Comparison of ENCODE assay signal across 3 cellular contexts in the genomic region with DNA sequence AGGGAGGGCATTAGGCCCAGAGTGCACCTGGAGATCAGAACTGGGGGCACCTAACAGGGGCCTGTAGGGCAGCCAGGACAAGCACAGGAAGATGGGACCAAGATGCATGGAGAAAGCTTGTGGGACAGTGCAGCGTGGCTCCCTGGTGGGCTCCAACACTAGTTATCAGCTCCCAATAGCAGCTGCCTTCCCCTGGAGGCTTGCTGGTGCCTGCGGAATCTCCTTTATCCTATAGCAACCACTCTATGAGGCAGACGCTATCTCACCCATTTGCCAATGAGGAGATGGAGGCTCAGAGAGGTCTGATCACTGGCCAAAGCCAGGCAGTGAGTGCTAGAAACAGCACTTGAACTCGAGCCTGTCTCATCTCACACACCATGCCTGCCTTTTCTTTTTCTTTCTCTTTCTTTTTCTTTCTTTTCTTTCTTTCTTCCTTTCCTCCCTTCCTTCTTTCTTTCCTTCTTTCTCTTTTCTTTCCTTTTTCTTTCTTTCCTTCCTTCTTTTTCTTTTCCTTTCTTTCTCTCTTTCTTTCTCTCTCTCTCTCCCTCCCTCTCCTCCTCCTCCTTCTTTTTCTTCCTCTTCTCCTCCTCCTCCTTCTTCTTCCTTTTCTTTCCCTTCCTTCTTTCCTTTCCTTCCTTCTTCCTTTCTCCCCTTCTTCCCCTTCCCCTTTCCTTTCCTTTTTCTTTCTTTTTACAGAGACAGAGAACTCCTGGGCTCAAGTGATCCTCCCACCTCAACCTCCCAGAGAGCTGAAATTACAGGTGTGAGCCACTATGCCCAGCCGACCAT.
A peak's percentile ranks its signal among the peaks of the same experiment; 100 is the strongest.
TF ChIP-seq lines count a peak whose summit lies in the region.

No MANE protein-coding gene starts in this region.

TF ChIP-seq in GM23338, 12 proteins besides CTCF, POLR2A, EP300 and RAD21 (continues in another document):
- TF ChIP-seq, protein P1, sequence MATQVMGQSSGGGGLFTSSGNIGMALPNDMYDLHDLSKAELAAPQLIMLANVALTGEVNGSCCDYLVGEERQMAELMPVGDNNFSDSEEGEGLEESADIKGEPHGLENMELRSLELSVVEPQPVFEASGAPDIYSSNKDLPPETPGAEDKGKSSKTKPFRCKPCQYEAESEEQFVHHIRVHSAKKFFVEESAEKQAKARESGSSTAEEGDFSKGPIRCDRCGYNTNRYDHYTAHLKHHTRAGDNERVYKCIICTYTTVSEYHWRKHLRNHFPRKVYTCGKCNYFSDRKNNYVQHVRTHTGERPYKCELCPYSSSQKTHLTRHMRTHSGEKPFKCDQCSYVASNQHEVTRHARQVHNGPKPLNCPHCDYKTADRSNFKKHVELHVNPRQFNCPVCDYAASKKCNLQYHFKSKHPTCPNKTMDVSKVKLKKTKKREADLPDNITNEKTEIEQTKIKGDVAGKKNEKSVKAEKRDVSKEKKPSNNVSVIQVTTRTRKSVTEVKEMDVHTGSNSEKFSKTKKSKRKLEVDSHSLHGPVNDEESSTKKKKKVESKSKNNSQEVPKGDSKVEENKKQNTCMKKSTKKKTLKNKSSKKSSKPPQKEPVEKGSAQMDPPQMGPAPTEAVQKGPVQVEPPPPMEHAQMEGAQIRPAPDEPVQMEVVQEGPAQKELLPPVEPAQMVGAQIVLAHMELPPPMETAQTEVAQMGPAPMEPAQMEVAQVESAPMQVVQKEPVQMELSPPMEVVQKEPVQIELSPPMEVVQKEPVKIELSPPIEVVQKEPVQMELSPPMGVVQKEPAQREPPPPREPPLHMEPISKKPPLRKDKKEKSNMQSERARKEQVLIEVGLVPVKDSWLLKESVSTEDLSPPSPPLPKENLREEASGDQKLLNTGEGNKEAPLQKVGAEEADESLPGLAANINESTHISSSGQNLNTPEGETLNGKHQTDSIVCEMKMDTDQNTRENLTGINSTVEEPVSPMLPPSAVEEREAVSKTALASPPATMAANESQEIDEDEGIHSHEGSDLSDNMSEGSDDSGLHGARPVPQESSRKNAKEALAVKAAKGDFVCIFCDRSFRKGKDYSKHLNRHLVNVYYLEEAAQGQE (IDR thresholded peaks at IDR 0.05; ENCODE audit: unreplicated experiment), result no peak
- TF ChIP-seq NANOG (IDR thresholded peaks at IDR 0.05; ENCODE audit: borderline replicate concordance) (no peak), STAT1 (IDR thresholded peaks at IDR 0.05; ENCODE audit: unreplicated experiment) (no peak), EZH2 (IDR thresholded peaks at IDR 0.05; ENCODE audit: low read depth, unreplicated experiment) (no peak), POLR2AphosphoS5 (IDR thresholded peaks at IDR 0.05; ENCODE audit: low read depth) (no peak), CREB1 (CRISPR knock-in tag; IDR thresholded peaks at IDR 0.05; ENCODE audit: low read depth) (no peak), ZNF114 (CRISPR knock-in tag; IDR thresholded peaks at IDR 0.05) (no peak)
- TF ChIP-seq, protein P2, sequence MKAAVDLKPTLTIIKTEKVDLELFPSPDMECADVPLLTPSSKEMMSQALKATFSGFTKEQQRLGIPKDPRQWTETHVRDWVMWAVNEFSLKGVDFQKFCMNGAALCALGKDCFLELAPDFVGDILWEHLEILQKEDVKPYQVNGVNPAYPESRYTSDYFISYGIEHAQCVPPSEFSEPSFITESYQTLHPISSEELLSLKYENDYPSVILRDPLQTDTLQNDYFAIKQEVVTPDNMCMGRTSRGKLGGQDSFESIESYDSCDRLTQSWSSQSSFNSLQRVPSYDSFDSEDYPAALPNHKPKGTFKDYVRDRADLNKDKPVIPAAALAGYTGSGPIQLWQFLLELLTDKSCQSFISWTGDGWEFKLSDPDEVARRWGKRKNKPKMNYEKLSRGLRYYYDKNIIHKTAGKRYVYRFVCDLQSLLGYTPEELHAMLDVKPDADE (IDR thresholded peaks at IDR 0.05), result no peak

TF ChIP-seq in HEK293, 187 proteins besides CTCF, POLR2A, EP300 and RAD21:
- TF ChIP-seq, protein P3, sequence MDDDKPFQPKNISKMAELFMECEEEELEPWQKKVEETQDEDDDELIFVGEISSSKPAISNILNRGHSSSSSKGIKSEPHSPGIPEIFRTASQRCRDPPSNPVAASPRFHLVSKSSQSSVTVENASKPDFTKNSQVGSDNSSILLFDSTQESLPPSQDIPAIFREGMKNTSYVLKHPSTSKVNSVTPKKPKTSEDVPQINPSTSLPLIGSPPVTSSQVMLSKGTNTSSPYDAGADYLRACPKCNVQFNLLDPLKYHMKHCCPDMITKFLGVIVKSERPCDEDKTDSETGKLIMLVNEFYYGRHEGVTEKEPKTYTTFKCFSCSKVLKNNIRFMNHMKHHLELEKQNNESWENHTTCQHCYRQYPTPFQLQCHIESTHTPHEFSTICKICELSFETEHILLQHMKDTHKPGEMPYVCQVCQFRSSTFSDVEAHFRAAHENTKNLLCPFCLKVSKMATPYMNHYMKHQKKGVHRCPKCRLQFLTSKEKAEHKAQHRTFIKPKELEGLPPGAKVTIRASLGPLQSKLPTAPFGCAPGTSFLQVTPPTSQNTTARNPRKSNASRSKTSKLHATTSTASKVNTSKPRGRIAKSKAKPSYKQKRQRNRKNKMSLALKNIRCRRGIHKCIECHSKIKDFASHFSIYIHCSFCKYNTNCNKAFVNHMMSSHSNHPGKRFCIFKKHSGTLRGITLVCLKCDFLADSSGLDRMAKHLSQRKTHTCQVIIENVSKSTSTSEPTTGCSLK (tag by site-specific recombination; IDR thresholded peaks at IDR 0.05), result no peak
- peak; percentile 94 for TF ChIP-seq ZNF366 (tag by site-specific recombination; conservative IDR thresholded peaks at IDR 0.05)
- peak; percentile 92 for TF ChIP-seq PRDM1 (tag by site-specific recombination; IDR thresholded peaks at IDR 0.05)

TF ChIP-seq in H1, 55 proteins besides CTCF, POLR2A, EP300 and RAD21:
- TF ChIP-seq SRF (IDR thresholded peaks at IDR 0.05; ENCODE audit: low read depth, low read length) (no peak), CBX5 (IDR thresholded peaks at IDR 0.05; ENCODE audit: low read depth, low read length) (no peak), POLR2AphosphoS5 (IDR thresholded peaks at IDR 0.05; ENCODE audit: low read depth, low read length) (no peak), GABPA (IDR thresholded peaks at IDR 0.05; ENCODE audit: borderline replicate concordance, insufficient read depth, low read length) (no peak), EGR1 (IDR thresholded peaks at IDR 0.05; ENCODE audit: borderline replicate concordance, low read depth, low read length) (no peak), KDM1A (IDR thresholded peaks at IDR 0.05; ENCODE audit: borderline replicate concordance, low read length) (no peak)
- TF ChIP-seq, protein P4, sequence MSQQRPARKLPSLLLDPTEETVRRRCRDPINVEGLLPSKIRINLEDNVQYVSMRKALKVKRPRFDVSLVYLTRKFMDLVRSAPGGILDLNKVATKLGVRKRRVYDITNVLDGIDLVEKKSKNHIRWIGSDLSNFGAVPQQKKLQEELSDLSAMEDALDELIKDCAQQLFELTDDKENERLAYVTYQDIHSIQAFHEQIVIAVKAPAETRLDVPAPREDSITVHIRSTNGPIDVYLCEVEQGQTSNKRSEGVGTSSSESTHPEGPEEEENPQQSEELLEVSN (IDR thresholded peaks at IDR 0.05), result no peak
- TF ChIP-seq, protein P5, sequence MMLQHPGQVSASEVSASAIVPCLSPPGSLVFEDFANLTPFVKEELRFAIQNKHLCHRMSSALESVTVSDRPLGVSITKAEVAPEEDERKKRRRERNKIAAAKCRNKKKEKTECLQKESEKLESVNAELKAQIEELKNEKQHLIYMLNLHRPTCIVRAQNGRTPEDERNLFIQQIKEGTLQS (IDR thresholded peaks at IDR 0.05; ENCODE audit: insufficient read depth, low read depth, low read length), result no peak
